Comparison of ENCODE assay signal across 23 cellular contexts in the genomic region with DNA sequence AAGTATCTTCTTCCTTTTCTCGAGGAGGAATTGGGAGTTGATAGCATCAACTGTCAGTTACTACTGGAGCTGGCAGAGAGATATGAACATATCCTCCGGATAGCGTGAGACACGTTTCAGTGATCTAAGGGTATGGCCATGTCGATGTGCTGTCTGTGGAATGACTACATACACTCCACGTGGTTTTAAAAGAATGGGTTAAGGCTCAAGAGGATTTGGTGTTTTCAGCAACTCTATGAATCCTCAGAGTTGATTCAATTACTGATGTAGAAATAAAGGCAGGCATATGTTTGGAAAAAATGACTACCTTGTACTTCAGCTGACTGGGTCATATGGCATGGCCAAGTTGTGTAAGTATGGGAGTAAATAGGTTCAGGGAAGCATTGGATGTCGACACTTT. TPM values are rescaled to one million over a fixed set of nuclear protein-coding genes. Genes with fewer than 3 reads are reported as not detected.
"Had no signal": no experiment of that assay in that cellular context is flagged by ENCODE, and none has a peak within 500 bp of the region (broad histone marks: within the 10 kb centered on the region; RNA-seq: fewer than 3 reads in every experiment).

No MANE protein-coding gene starts in this region.

- ATAC-seq: left cardiac atrium; naive thymus-derived CD8-positive, alpha-beta T cell had no signal

- H3K36me3 ChIP-seq: left ventricle myocardium inferior, lower lobe of right lung, right atrium auricular region, sigmoid colon had no signal

- H3K27ac ChIP-seq: hepatocyte, left ventricle myocardium inferior, lower lobe of right lung, right atrium auricular region, sigmoid colon had no signal

- DNase-seq: cerebellar nuclear complex; dermis blood vessel endothelial cell; foreskin fibroblast; head of caudate nucleus; kidney; left cardiac atrium; left ventricle myocardium inferior; lower lobe of right lung; naive thymus-derived CD8-positive, alpha-beta T cell; posterior cingulate gyrus; sigmoid colon; stimulated activated CD4-positive, alpha-beta T cell treated with anti-CD3 and anti-CD28 coated beads, Interleukin-2, amount 100 ng/mL, for 24 hours; stimulated activated naive CD4-positive, alpha-beta T cell treated with Interleukin-2 at 50 U/mL for 16 hours had no signal

- H3K9me3 Mint-ChIP-seq: neural crest cell had no signal

- H3K4me3 ChIP-seq: hepatocyte, left ventricle myocardium inferior, lower lobe of right lung, right atrium auricular region, sigmoid colon, skin epidermis had no signal

- H3K9me3 ChIP-seq: lower lobe of right lung, right atrium auricular region, sigmoid colon had no signal

- H3K4me1 ChIP-seq: left ventricle myocardium inferior, lower lobe of right lung, right atrium auricular region, sigmoid colon had no signal

- H3K4me1 Mint-ChIP-seq: memory B cell; naive thymus-derived CD8-positive, alpha-beta T cell; neural crest cell had no signal

- H3K4me3 Mint-ChIP-seq: memory B cell; naive thymus-derived CD8-positive, alpha-beta T cell; neural crest cell had no signal

- H3K27me3 ChIP-seq: hepatocyte, right atrium auricular region, sigmoid colon had no signal

- H3K27ac Mint-ChIP-seq: memory B cell had no signal

- FAIRE-seq: colon, kidney, urothelium cell line had no signal

- H3K36me3 Mint-ChIP-seq: naive thymus-derived CD8-positive, alpha-beta T cell had no signal

RNA-seq across cellular contexts. Expression of gene MMP13, which starts 22.9 kb away (rescaled TPM):
- total RNA-seq: dermis blood vessel endothelial cell; kidney; left cardiac atrium; left ventricle myocardium inferior; lower lobe of right lung; mononuclear cell; naive thymus-derived CD8-positive, alpha-beta T cell; neural crest cell; pulmonary artery endothelial cell; right atrium auricular region; sigmoid colon had no signal

RNA-seq across cellular contexts. Expression of gene MMP12, which starts 57.9 kb away (rescaled TPM):
- total RNA-seq: dermis blood vessel endothelial cell; kidney; left cardiac atrium; left ventricle myocardium inferior; mononuclear cell; naive thymus-derived CD8-positive, alpha-beta T cell; neural crest cell; osteocyte; pulmonary artery endothelial cell; right atrium auricular region had no signal
